Comparison of ENCODE assay signal across 20 cellular contexts in genomic region chr13:112481458-112481857, GRCh38.
DNase-seq lines count a peak whose midpoint lies in the region; ATAC-seq and TF ChIP-seq lines count a peak whose summit lies in the region.
"Had no signal": no experiment of that assay in that cellular context is flagged by ENCODE, and none has a peak within 500 bp of the region (broad histone marks: within the 10 kb centered on the region; RNA-seq: fewer than 3 reads in every experiment).

No MANE protein-coding gene starts in this region.

- H3K36me3 Mint-ChIP-seq in activated T-helper 17 cell treated with anti-CD3 and anti-CD28 coated beads, Interleukin-2, amount 50 U/mL, for 72 hours (ENCODE audit: low read depth), result peaks cover 17% of the 10 kb centered on the region
- peaks cover 3 to 20% (median 17%) of the 10 kb centered on the region in 3 donors for H3K36me3 Mint-ChIP-seq in CD8-positive, alpha-beta memory T cell

- POLR2A ChIA-PET in CD8-positive, alpha-beta memory T cell (lab: Charles Lee), result no interaction called here

- H3K9me3 Mint-ChIP-seq in activated T-helper 17 cell treated with anti-CD3 and anti-CD28 coated beads, Interleukin-2, amount 50 U/mL, for 72 hours, result peaks cover 8% of the 10 kb centered on the region
- H3K9me3 Mint-ChIP-seq in CD8-positive, alpha-beta memory T cell, result no peaks in the 10 kb centered on the region

- peak; percentile 18 for DNase-seq in AG10803 (ENCODE audit: low read depth)
- peak; percentile 3 for DNase-seq in GM04503 (ENCODE audit: low read depth)
- peak; percentile 6 for DNase-seq in renal cortical epithelial cell (ENCODE audit: low read depth)
- DNase-seq in Kasumi-1 (lab: John Stamatoyannopoulos, UW), result no peak
- DNase-seq in NCI-H226, result no peak
- no peak for DNase-seq in CD8-positive, alpha-beta memory T cell
- DNase-seq: C1 segment of cervical spinal cord, DMS79 treated with DMSO at 0.1 percent for 48 hours, GF-D8, GM23248, NCI-H1105 treated with DMSO at 0.1 percent for 48 hours, NCI-H1694, NCI-H2081 treated with DMSO at 0.1 percent for 48 hours, NCI-H510A, NCI-H774, SHP77 had no signal

- H3K27me3 ChIP-seq in CD8-positive, alpha-beta memory T cell (ENCODE audit: insufficient read depth, low read length, poor library complexity, severe bottlenecking), result no peaks in the 10 kb centered on the region

- H3K9me3 ChIP-seq in CD8-positive, alpha-beta memory T cell (ENCODE audit: low read length), result no peaks in the 10 kb centered on the region

- H3K4me1 Mint-ChIP-seq in activated T-helper 17 cell treated with anti-CD3 and anti-CD28 coated beads, Interleukin-2, amount 50 U/mL, for 72 hours, result no peaks in the 10 kb centered on the region
- H3K4me1 Mint-ChIP-seq in CD8-positive, alpha-beta memory T cell, result no peaks in the 10 kb centered on the region

- H3K4me3 Mint-ChIP-seq in activated T-helper 17 cell treated with anti-CD3 and anti-CD28 coated beads, Interleukin-2, amount 50 U/mL, for 72 hours, result no peak overlapping the region
- H3K4me3 Mint-ChIP-seq in CD8-positive, alpha-beta memory T cell, result no peak overlapping the region
- H3K4me3 Mint-ChIP-seq: IgD-negative memory B cell had no signal

- ATAC-seq in activated T-helper 17 cell treated with anti-CD3 and anti-CD28 coated beads, Interleukin-2, amount 50 U/mL, for 72 hours (replicated peaks), result peak; percentile 34
- ATAC-seq: HCT116 had no signal

- H3K27ac Mint-ChIP-seq in activated T-helper 17 cell treated with anti-CD3 and anti-CD28 coated beads, Interleukin-2, amount 50 U/mL, for 72 hours, result no peak overlapping the region
- no peak overlapping the region for H3K27ac Mint-ChIP-seq in CD8-positive, alpha-beta memory T cell
- H3K27ac Mint-ChIP-seq: IgD-negative memory B cell had no signal

- no peak overlapping the region for H3K27ac ChIP-seq in CD8-positive, alpha-beta memory T cell (ENCODE audit: low read depth, low read length)
- H3K27ac ChIP-seq: GM23248, SK-N-MC had no signal

- no peak for TF ChIP-seq CTCF in AG10803 (conservative IDR thresholded peaks at IDR 0.05; ENCODE audit: low read length)

- CTCF ChIA-PET in CD8-positive, alpha-beta memory T cell (lab: Charles Lee), result no interaction called here

- H3K36me3 ChIP-seq in CD8-positive, alpha-beta memory T cell (ENCODE audit: insufficient read depth, low read length), result peaks cover 2% of the 10 kb centered on the region

- no peaks in the 10 kb centered on the region for H3K4me1 ChIP-seq in CD8-positive, alpha-beta memory T cell (ENCODE audit: insufficient read depth, low read length)

- H3K4me3 ChIP-seq in AG10803 (ENCODE audit: low read length), result no peak overlapping the region
- H3K4me3 ChIP-seq in CD8-positive, alpha-beta memory T cell (ENCODE audit: low read length), result no peak overlapping the region
- H3K4me3 ChIP-seq: GM23248, SK-N-MC had no signal

- H3K27me3 Mint-ChIP-seq in activated T-helper 17 cell treated with anti-CD3 and anti-CD28 coated beads, Interleukin-2, amount 50 U/mL, for 72 hours, result no peaks in the 10 kb centered on the region
- no peaks in the 10 kb centered on the region for H3K27me3 Mint-ChIP-seq in CD8-positive, alpha-beta memory T cell
- H3K27me3 Mint-ChIP-seq: IgD-negative memory B cell had no signal

Comparison
In these comparisons a context has a peak if more than half of its experiments do, and no peak if none do; other contexts are left out.
1. DNase-seq: peak in AG10803 (single experiment), GM04503 (single experiment) and renal cortical epithelial cell (single experiment); none in Kasumi-1 (0 of 2), NCI-H226 (single experiment) and CD8-positive, alpha-beta memory T cell (0 of 5).